ENCODE assay signal across 8 cellular contexts in the genomic region with DNA sequence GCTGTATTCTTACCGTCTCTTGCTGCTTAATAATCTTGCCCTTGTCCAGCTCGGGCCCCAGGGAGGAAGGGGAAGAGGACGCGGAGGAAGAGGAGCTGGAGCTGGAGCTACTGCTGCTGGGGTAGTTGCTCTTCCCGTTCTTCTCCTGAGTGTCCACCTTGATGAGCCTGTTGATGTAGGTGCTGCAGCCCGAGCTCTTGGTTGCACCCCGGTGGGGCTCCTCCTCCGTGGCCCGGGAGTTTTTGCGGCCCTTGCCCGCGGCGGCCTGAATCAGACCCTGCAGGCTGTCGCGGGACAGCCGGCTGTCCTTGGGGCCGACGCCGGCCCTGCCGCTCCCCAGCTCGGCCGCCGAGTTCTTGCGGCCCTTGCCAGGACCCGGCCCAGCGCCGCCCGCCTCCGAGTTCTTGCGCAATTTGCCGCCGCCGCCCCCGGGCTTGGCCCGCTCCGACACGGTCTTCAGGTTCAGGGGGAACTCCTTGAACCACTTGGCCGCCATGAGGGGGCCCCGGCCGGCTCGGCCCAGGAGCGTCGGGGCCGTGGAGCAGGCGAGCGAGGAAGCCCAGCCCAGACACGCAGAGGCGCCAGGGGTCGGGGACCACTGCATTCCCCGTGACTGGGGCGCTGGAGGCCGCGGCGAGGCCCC. TPM values are rescaled to one million over a fixed set of nuclear protein-coding genes. Genes with fewer than 3 reads are reported as not detected.
DNase-seq lines count a peak whose midpoint lies in the region; ATAC-seq and TF ChIP-seq lines count a peak whose summit lies in the region.
"Had no signal": no experiment of that assay in that cellular context is flagged by ENCODE, and none has a peak within 500 bp of the region (broad histone marks: within the 10 kb centered on the region; RNA-seq: fewer than 3 reads in every experiment).

No MANE protein-coding gene starts in this region.

- H3K9ac ChIP-seq in H9 (ENCODE audit: extremely low read depth, insufficient read length, low read length) (no peak overlapping the region), smooth muscle cell (ENCODE audit: low read depth) (no peak overlapping the region)

- ATAC-seq in left colon, result peak; percentile 45
- ATAC-seq in HG02759 (IDR thresholded peaks at IDR 0.05; ENCODE audit: unreplicated experiment), result no peak
- ATAC-seq: PC-3 had no signal

- H3K14ac ChIP-seq in H9 (ENCODE audit: insufficient read depth, low read length), result no peak overlapping the region

- no peak overlapping the region for H2AK5ac ChIP-seq in H9 (ENCODE audit: insufficient read length, low read length)

- no peak overlapping the region for H2BK120ac ChIP-seq in H9 (ENCODE audit: low read depth, low read length, poor library complexity, severe bottlenecking)

- H3K56ac ChIP-seq in H9 (ENCODE audit: insufficient read length, low read depth, low read length), result no peak overlapping the region

- no peak for TF ChIP-seq CTCF in H9 (conservative IDR thresholded peaks at IDR 0.05)
- no peak for TF ChIP-seq CTCF in smooth muscle cell (IDR thresholded peaks at IDR 0.05; ENCODE audit: borderline replicate concordance, insufficient read depth, poor library complexity, severe bottlenecking)

- H4K8ac ChIP-seq in H9 (replicated peaks; ENCODE audit: insufficient read length, low read depth, low read length), result no peak overlapping the region

- WGBS in H9 (ENCODE audit: extremely low coverage, insufficient read length, low lambda C conversion rate), result no CpG with 5 or more reads among the region's 54 CpGs
- WGBS in smooth muscle cell (ENCODE audit: low lambda C conversion rate), result 6% methylated on average over 54 of the region's 54 CpGs

- H4K91ac ChIP-seq in H9 (ENCODE audit: insufficient read length, low read depth, low read length), result no peak overlapping the region

- H3K27me3 Mint-ChIP-seq in H9 (ENCODE audit: low read depth), result peaks cover 80% of the 10 kb centered on the region

- peak overlapping the region; percentile 44 for H3K4me3 ChIP-seq in smooth muscle cell

- H3K36me3 Mint-ChIP-seq in H9 (ENCODE audit: insufficient read depth in 1 of 3, low read depth in 3 of 3), result no peaks in the 10 kb centered on the region

- peaks cover 42% of the 10 kb centered on the region for H3K27me3 ChIP-seq in H9 (ENCODE audit: insufficient read depth, low read length)
- H3K27me3 ChIP-seq in smooth muscle cell (ENCODE audit: low read depth), result peaks cover 68% of the 10 kb centered on the region

- no peaks in the 10 kb centered on the region for H4K20me1 ChIP-seq in H9 (ENCODE audit: control insufficient read depth, insufficient read depth, insufficient read length)
- no peaks in the 10 kb centered on the region for H4K20me1 ChIP-seq in smooth muscle cell (ENCODE audit: low read depth)

- intact Hi-C loops in left colon (cut with DNase I, micrococcal nuclease), result no loop called here

- H3F3A ChIP-seq in smooth muscle cell (ENCODE audit: low read depth), result peaks cover 6% of the 10 kb centered on the region

- H3K9me3 Mint-ChIP-seq in H9, result peaks cover 7 to 11% of the 10 kb centered on the region in 2 experiments; a peak in 4 of 5 replicates

- no peaks in the 10 kb centered on the region for H3K79me1 ChIP-seq in H9 (ENCODE audit: insufficient read depth, low read depth, low read length, poor library complexity, severe bottlenecking)

- H3K4me1 Mint-ChIP-seq in H9, result peaks cover 4 to 7% of the 10 kb centered on the region in 2 experiments

- peak overlapping the region; percentile 55 to 74 for H3K4me3 Mint-ChIP-seq in H9

- no peak overlapping the region for H3K23ac ChIP-seq in H9 (ENCODE audit: insufficient read length, low read depth, low read length)

- H3K4me2 ChIP-seq in H9 (ENCODE audit: insufficient read depth, insufficient read length, low read length) (peak overlapping the region; percentile 37), smooth muscle cell (peak overlapping the region; percentile 84)

- no peak overlapping the region for H3T11ph ChIP-seq in H9 (ENCODE audit: low read length)

- H3K27ac Mint-ChIP-seq in H9, result no peak overlapping the region

- H2BK12ac ChIP-seq in H9 (ENCODE audit: insufficient read length, low read depth, low read length), result no peak overlapping the region

- H2AFZ ChIP-seq in H9 (ENCODE audit: low read length), result no peak overlapping the region
- peak overlapping the region; percentile 54 for H2AFZ ChIP-seq in smooth muscle cell (ENCODE audit: low read depth)

- no peak overlapping the region for H2BK15ac ChIP-seq in H9 (ENCODE audit: low read depth, low read length)

- H3K23me2 ChIP-seq in H9 (ENCODE audit: insufficient read length, low read depth, low read length, poor library complexity, severe bottlenecking), result peaks cover 3% of the 10 kb centered on the region

- H3K27ac ChIP-seq in H9 (ENCODE audit: insufficient read length, low read depth, low read length), result no peak overlapping the region
- no peak overlapping the region for H3K27ac ChIP-seq in smooth muscle cell (ENCODE audit: low read depth)

- no peaks in the 10 kb centered on the region for H3K36me3 ChIP-seq in smooth muscle cell (ENCODE audit: low read depth)

- no peaks in the 10 kb centered on the region for H3K4me1 ChIP-seq in H9 (ENCODE audit: insufficient read depth, low read length)
- peaks cover 8% of the 10 kb centered on the region for H3K4me1 ChIP-seq in smooth muscle cell (ENCODE audit: low read depth)

- DNase-seq in H9 (peak; percentile 36), astrocyte of the hippocampus (ENCODE audit: low read depth, low spot score) (peak; percentile 23), left colon (peak in 1 of 2 donors; percentile 46), smooth muscle cell (lab: John Stamatoyannopoulos, UW; ENCODE audit: unreplicated experiment) (no peak), NCI-H2081 treated with DMSO at 0.1 percent for 48 hours (lab: John Stamatoyannopoulos, UW) (no peak)
- no peak for DNase-seq in activated effector memory CD4-positive, alpha-beta T cell treated with Interleukin-2 at 50 U/mL for 16 hours
- DNase-seq: PC-3 had no signal

- H4K5ac ChIP-seq in H9 (ENCODE audit: insufficient read length, low read depth, low read length), result no peak overlapping the region

- no peak overlapping the region for H2BK5ac ChIP-seq in H9 (ENCODE audit: insufficient read length, low read length)

- H3K9me3 ChIP-seq in H9 (ENCODE audit: control insufficient read depth, low read depth, low read length), result no peaks in the 10 kb centered on the region
- H3K9me3 ChIP-seq in smooth muscle cell (replicated peaks; ENCODE audit: low read depth), result no peaks in the 10 kb centered on the region

- no peak overlapping the region for H3K18ac ChIP-seq in H9 (ENCODE audit: insufficient read length, low read depth, low read length)

- H3K4ac ChIP-seq in H9 (ENCODE audit: low read depth, low read length), result no peak overlapping the region

- no peak overlapping the region for H2BK20ac ChIP-seq in H9 (ENCODE audit: low read depth, low read length, poor library complexity, severe bottlenecking)

- H3K79me2 ChIP-seq in H9 (ENCODE audit: insufficient read depth, low read length) (no peaks in the 10 kb centered on the region), smooth muscle cell (ENCODE audit: low read depth) (no peaks in the 10 kb centered on the region)

RNA-seq across cellular contexts. Expression of a gene that starts 0.5 kb away (rescaled TPM):
- 0.31 TPM in 1 of 2 replicates, not detected in the other for total RNA-seq in H9 (2021)
- 1 to 10 TPM in 1 of 2 donors, under 1 TPM in 1; 0.70 to 1.0 TPM for total RNA-seq in left colon
- 0.13 TPM in 1 of 2 replicates, not detected in the other for total RNA-seq in smooth muscle cell
- polyA plus RNA-seq in smooth muscle cell, result 0.11 TPM in 1 of 2 replicates, not detected in the other
- total RNA-seq: PC-3 had no signal

RNA-seq across cellular contexts. Expression of a gene that starts 0.7 kb away (rescaled TPM):
- 0.35 and 0.48 TPM in 2 replicates for total RNA-seq in H9 (2021)
- 1 to 10 TPM; 3.4 TPM for total RNA-seq in left colon
- 0.13 and 0.45 TPM in 2 replicates for total RNA-seq in smooth muscle cell
- 0.39 and 0.72 TPM in 2 replicates for polyA plus RNA-seq in smooth muscle cell
- total RNA-seq: PC-3 had no signal

RNA-seq across cellular contexts. Expression of a gene that starts 56.9 kb away (rescaled TPM):
- total RNA-seq in H9 (2021), result 105 and 108 TPM in 2 replicates
- total RNA-seq in left colon, result 10 to 100 TPM; 78.8 to 98.9 TPM
- total RNA-seq in smooth muscle cell, result 15.1 and 20.4 TPM in 2 replicates
- polyA plus RNA-seq in smooth muscle cell, result 36.7 and 37.9 TPM in 2 replicates

Comparison
In these comparisons a context has a peak if more than half of its experiments do, and no peak if none do; other contexts are left out.
1. DNase-seq: peak in H9 (single experiment) and astrocyte of the hippocampus (single experiment); none in smooth muscle cell (single experiment), activated effector memory CD4-positive, alpha-beta T cell treated with Interleukin-2 at 50 U/mL for 16 hours (single experiment) and NCI-H2081 treated with DMSO at 0.1 percent for 48 hours (single experiment).